23 cellular contexts compared by ENCODE assay signal in the genomic region with DNA sequence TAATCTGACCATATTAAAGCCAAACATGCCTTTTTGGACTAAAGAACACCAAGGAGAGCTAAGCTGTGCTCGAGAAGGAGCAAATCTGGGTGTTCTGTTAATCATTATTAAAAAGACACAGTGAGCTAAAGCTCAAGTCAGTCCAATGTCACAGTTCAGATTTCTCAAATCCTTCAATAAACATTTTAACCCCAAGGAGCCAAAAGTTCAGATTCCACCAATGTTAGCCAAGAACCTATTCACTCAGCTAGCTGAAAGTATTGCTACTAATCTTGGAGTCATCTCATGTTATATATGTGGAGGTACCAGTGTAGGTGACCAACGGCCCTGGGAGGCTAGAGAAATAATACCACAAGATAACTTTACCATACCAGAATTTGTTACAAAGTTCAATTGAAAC.
"Had no signal": no experiment of that assay in that cellular context is flagged by ENCODE, and none has a peak within 500 bp of the region (broad histone marks: within the 10 kb centered on the region; RNA-seq: fewer than 3 reads in every experiment).

No MANE protein-coding gene starts in this region.

- FAIRE-seq: endothelial cell of umbilical vein, islet of Langerhans had no signal

- H3K27me3 ChIP-seq: left lung, right atrium auricular region, suprapubic skin, thyroid gland had no signal

- H3K9me3 ChIP-seq: left lung, psoas muscle, right atrium auricular region, suprapubic skin, thyroid gland had no signal

- H3K4me3 ChIP-seq: coronary artery, left lung, lung, psoas muscle, right atrium auricular region, smooth muscle cell, suprapubic skin, thyroid gland had no signal

- H3K27ac Mint-ChIP-seq: endodermal cell; nephron progenitor cell; stimulated activated effector memory CD8-positive, alpha-beta T cell treated with anti-CD3 and anti-CD28 coated beads, Interleukin-12 subunit alpha, Interleukin-12 subunit beta, amount 100 ng/mL, for 72 hours; type B pancreatic cell had no signal

- H3K4me3 Mint-ChIP-seq: endodermal cell; nephron progenitor cell; stimulated activated effector memory CD8-positive, alpha-beta T cell treated with anti-CD3 and anti-CD28 coated beads, Interleukin-12 subunit alpha, Interleukin-12 subunit beta, amount 100 ng/mL, for 72 hours; type B pancreatic cell had no signal

- H3K4me2 ChIP-seq: smooth muscle cell had no signal

- H3K4me1 Mint-ChIP-seq: endodermal cell; nephron progenitor cell; stimulated activated effector memory CD8-positive, alpha-beta T cell treated with anti-CD3 and anti-CD28 coated beads, Interleukin-12 subunit alpha, Interleukin-12 subunit beta, amount 100 ng/mL, for 72 hours had no signal

- DNase-seq: effector CD4-positive, alpha-beta T cell; endodermal cell; foreskin melanocyte; head of caudate nucleus; hippocampal formation; left lung; mesenchymal stem cell; midbrain; nephron progenitor cell; psoas muscle; stimulated activated CD4-positive, alpha-beta T cell treated with anti-CD3 and anti-CD28 coated beads, Interleukin-4, amount 100 ng/mL, for 1 hour; stimulated activated CD8-positive, alpha-beta memory T cell treated with anti-CD3 and anti-CD28 coated beads, Interleukin-4, amount 100 ng/mL, for 48 hours; stimulated activated naive CD8-positive, alpha-beta T cell treated with anti-CD3 and anti-CD28 coated beads, Interleukin-15, Interleukin-2, amounts not matched to agents 100 U/mL and 50 U/mL, for 24 hours; thyroid gland had no signal

- H3K9me3 Mint-ChIP-seq: stimulated activated effector memory CD8-positive, alpha-beta T cell treated with anti-CD3 and anti-CD28 coated beads, Interleukin-12 subunit alpha, Interleukin-12 subunit beta, amount 100 ng/mL, for 72 hours had no signal

- H3K36me3 Mint-ChIP-seq: stimulated activated effector memory CD8-positive, alpha-beta T cell treated with anti-CD3 and anti-CD28 coated beads, Interleukin-12 subunit alpha, Interleukin-12 subunit beta, amount 100 ng/mL, for 72 hours; type B pancreatic cell had no signal

- ATAC-seq: left lung; psoas muscle; stimulated activated effector memory CD8-positive, alpha-beta T cell treated with anti-CD3 and anti-CD28 coated beads, Interleukin-12 subunit alpha, Interleukin-12 subunit beta, amount 100 ng/mL, for 72 hours; stimulated activated naive CD8-positive, alpha-beta T cell treated with anti-CD3 and anti-CD28 coated beads, Interleukin-15, Interleukin-2, amounts not matched to agents 100 U/mL and 50 U/mL, for 24 hours had no signal

- H3K27ac ChIP-seq: coronary artery, left lung, psoas muscle, right atrium auricular region, suprapubic skin, thyroid gland had no signal

- H3K4me1 ChIP-seq: left lung, psoas muscle, right atrium auricular region, suprapubic skin had no signal

- H3K36me3 ChIP-seq: left lung, right atrium auricular region, suprapubic skin, thyroid gland had no signal
